ENCODE assay signal across 21 cellular contexts in the genomic region with DNA sequence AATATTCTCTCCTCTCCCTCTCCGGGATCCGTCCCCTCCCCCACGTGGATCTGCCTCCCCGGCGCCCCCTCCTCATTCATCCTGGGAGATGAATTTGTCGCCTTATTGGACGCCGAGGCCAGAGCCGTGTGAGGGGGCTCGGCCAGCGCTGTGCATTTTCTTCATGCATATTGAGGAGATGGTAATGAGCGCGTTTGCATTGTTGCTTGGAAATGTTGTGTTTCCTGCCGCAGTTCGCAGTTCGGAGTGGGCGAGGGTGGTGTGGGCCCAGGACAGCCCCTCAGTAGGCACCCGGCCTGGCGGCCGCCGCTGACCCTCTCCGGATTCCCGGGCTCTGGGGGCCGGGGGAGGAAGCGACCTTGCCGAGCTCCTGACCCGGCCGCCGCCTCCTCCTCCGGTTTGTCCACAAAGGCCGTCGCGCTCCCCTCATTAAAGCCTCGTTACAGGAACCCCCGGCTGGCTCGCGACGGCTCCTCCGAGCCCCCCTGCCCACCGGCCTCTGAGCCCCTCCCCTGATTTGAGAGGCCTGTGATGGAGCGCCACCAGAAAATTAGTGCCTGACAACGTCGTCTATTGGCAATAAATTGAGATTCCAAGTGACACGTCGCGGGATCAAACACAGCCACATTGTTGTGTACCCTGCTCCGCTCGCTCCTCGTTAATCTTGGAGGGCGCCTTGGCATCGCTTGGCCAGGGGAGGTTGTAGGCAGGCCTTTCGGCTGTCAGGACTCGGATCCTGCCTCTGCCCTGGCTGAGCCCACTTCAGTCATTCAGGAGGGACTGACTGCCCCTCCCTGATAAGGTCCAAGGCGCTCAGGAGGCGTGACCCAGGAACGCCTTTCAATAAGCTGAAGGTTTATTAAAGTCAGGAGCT. TPM values are rescaled to one million over a fixed set of nuclear protein-coding genes. Genes with fewer than 3 reads are reported as not detected.
DNase-seq lines count a peak whose midpoint lies in the region; ATAC-seq lines count a peak whose summit lies in the region.
"Had no signal": no experiment of that assay in that cellular context is flagged by ENCODE, and none has a peak within 500 bp of the region (broad histone marks: within the 10 kb centered on the region; RNA-seq: fewer than 3 reads in every experiment).

No MANE protein-coding gene starts in this region.

- peaks cover 14% of the 10 kb centered on the region for H3K4me1 ChIP-seq in HUES6 (ENCODE audit: control insufficient read depth, insufficient read depth, low read length)
- H3K4me1 ChIP-seq in iPS-15b (ENCODE audit: control insufficient read depth, insufficient read depth, low read length) = no peaks in the 10 kb centered on the region

- H3K9me3 ChIP-seq in HUES6 (ENCODE audit: control insufficient read depth, insufficient read depth, low read depth, low read length) = peaks cover 4% of the 10 kb centered on the region; the same call in 1 of the 2 replicates
- H3K9me3 ChIP-seq in iPS-15b (ENCODE audit: control insufficient read depth, insufficient read depth, low read length) = no peaks in the 10 kb centered on the region

- H3K27me3 ChIP-seq in HUES6 (ENCODE audit: control insufficient read depth, insufficient read depth, low read length) (peaks cover 76% of the 10 kb centered on the region), iPS-15b (ENCODE audit: control insufficient read depth, insufficient read depth, low read length) (peaks cover 72% of the 10 kb centered on the region)

- no peak for DNase-seq in activated T-helper 2 cell treated with anti-CD3 and anti-CD28 coated beads, Interferon-gamma antibody, Interleukin-2, Interleukin-4, amounts not matched to agents 10 μg/mL and 5 μg/mL and 100 μg/mL, durations not matched to agents 14 hours and 24 hours and 36 hours (ENCODE audit: low spot score)
- DNase-seq in posterior vena cava (ENCODE audit: low spot score) (peak; percentile 34), DMS 273 treated with DMSO at 0.1 percent for 48 hours (lab: John Stamatoyannopoulos, UW) (no peak), cortex of kidney (lab: John Stamatoyannopoulos, UW) (no peak)
- DNase-seq: activated CD4-positive, alpha-beta T cell treated with anti-CD3 and anti-CD28 coated beads, Interleukin-2, amount 10 ng/mL, durations not matched to agents 24 days and 14 days; activated effector memory CD4-positive, alpha-beta T cell treated with anti-CD3 and anti-CD28 coated beads, Interleukin-2, amount 50 U/mL, for 16 hours; amygdala; cerebellar nuclear complex; DMS79 treated with DMSO at 0.1 percent for 48 hours; head of caudate nucleus; kidney glomerular epithelial cell; mesenchymal stem cell; NCI-H2029 treated with DMSO at 0.1 percent for 48 hours; NCI-H446 treated with DMSO at 0.1 percent for 48 hours had no signal

- intact Hi-C loops in activated T-helper 2 cell treated with anti-CD3 and anti-CD28 coated beads, Interferon-gamma antibody, Interleukin-2, Interleukin-4, amounts not matched to agents 10 μg/mL and 5 μg/mL and 100 μg/mL, durations not matched to agents 14 hours and 24 hours and 36 hours (cut with micrococcal nuclease) = loop anchor here (5.0 kb wide), 1 partner anchor 1081 kb away; no protein-coding TSS in a partner anchor
- intact Hi-C loops in posterior vena cava (cut with DNase I) = no loop called here

- H3K36me3 ChIP-seq in HUES6 (ENCODE audit: control insufficient read depth, insufficient read depth, low read length) (no peaks in the 10 kb centered on the region), iPS-15b (ENCODE audit: control insufficient read depth, insufficient read depth, low read length) (no peaks in the 10 kb centered on the region)
- H3K36me3 ChIP-seq: tibial nerve had no signal

- H3K27me3 Mint-ChIP-seq in activated T-helper 2 cell treated with anti-CD3 and anti-CD28 coated beads, Interferon-gamma antibody, Interleukin-2, Interleukin-4, amounts not matched to agents 10 μg/mL and 5 μg/mL and 100 μg/mL, durations not matched to agents 14 hours and 24 hours and 36 hours (ENCODE audit: low read depth) = peaks cover 57% of the 10 kb centered on the region

- peak overlapping the region; percentile 57 for H3K4me3 ChIP-seq in HUES6 (ENCODE audit: low read depth, low read length)
- H3K4me3 ChIP-seq in iPS-15b (ENCODE audit: low read depth, low read length) = peak overlapping the region; percentile 64
- H3K4me3 ChIP-seq: tibial nerve had no signal

- ATAC-seq in GM19455 (IDR thresholded peaks at IDR 0.05; ENCODE audit: unreplicated experiment) (no peak), GM21423 (IDR thresholded peaks at IDR 0.05; ENCODE audit: unreplicated experiment) (no peak)
- ATAC-seq: natural killer cell treated with Interleukin-12 subunit alpha and Interleukin-12 subunit beta and Interleukin-15 and Interleukin-18, amount 100 ng/mL, for 72 hours; stimulated activated effector memory CD8-positive, alpha-beta T cell treated with anti-CD3 and anti-CD28 coated beads, Interleukin-12 subunit alpha, Interleukin-12 subunit beta, amount 100 ng/mL, for 72 hours had no signal

- H3K9me3 Mint-ChIP-seq in activated T-helper 2 cell treated with anti-CD3 and anti-CD28 coated beads, Interferon-gamma antibody, Interleukin-2, Interleukin-4, amounts not matched to agents 10 μg/mL and 5 μg/mL and 100 μg/mL, durations not matched to agents 14 hours and 24 hours and 36 hours = peaks cover 3% of the 10 kb centered on the region
- H3K9me3 Mint-ChIP-seq: natural killer cell treated with Interleukin-12 subunit alpha and Interleukin-12 subunit beta and Interleukin-15 and Interleukin-18, amount 100 ng/mL, for 72 hours; stimulated activated effector memory CD8-positive, alpha-beta T cell treated with anti-CD3 and anti-CD28 coated beads, Interleukin-12 subunit alpha, Interleukin-12 subunit beta, amount 100 ng/mL, for 72 hours had no signal

- H3K4me3 Mint-ChIP-seq in activated T-helper 2 cell treated with anti-CD3 and anti-CD28 coated beads, Interferon-gamma antibody, Interleukin-2, Interleukin-4, amounts not matched to agents 10 μg/mL and 5 μg/mL and 100 μg/mL, durations not matched to agents 14 hours and 24 hours and 36 hours (ENCODE audit: low read depth) = no peak overlapping the region
- H3K4me3 Mint-ChIP-seq: activated CD4-positive, alpha-beta T cell treated with anti-CD3 and anti-CD28 coated beads, Interleukin-2, amount 10 ng/mL, durations not matched to agents 24 days and 14 days; natural killer cell treated with Interleukin-12 subunit alpha and Interleukin-12 subunit beta and Interleukin-15 and Interleukin-18, amount 100 ng/mL, for 72 hours; stimulated activated effector memory CD8-positive, alpha-beta T cell treated with anti-CD3 and anti-CD28 coated beads, Interleukin-12 subunit alpha, Interleukin-12 subunit beta, amount 100 ng/mL, for 72 hours had no signal

- peaks cover 7% of the 10 kb centered on the region for H3K36me3 Mint-ChIP-seq in activated T-helper 2 cell treated with anti-CD3 and anti-CD28 coated beads, Interferon-gamma antibody, Interleukin-2, Interleukin-4, amounts not matched to agents 10 μg/mL and 5 μg/mL and 100 μg/mL, durations not matched to agents 14 hours and 24 hours and 36 hours (ENCODE audit: low read depth)

- H3K9ac ChIP-seq in HUES6 (ENCODE audit: low read length) = no peak overlapping the region
- H3K9ac ChIP-seq in iPS-15b (ENCODE audit: low read depth, low read length) = no peak overlapping the region

- no peak overlapping the region for H3K27ac ChIP-seq in HUES6 (ENCODE audit: low read depth, low read length)
- H3K27ac ChIP-seq: tibial nerve had no signal

- H3K4me1 Mint-ChIP-seq in activated T-helper 2 cell treated with anti-CD3 and anti-CD28 coated beads, Interferon-gamma antibody, Interleukin-2, Interleukin-4, amounts not matched to agents 10 μg/mL and 5 μg/mL and 100 μg/mL, durations not matched to agents 14 hours and 24 hours and 36 hours (ENCODE audit: low read depth) = peaks cover 7% of the 10 kb centered on the region

- peak overlapping the region; percentile 12 for H3K27ac Mint-ChIP-seq in activated T-helper 2 cell treated with anti-CD3 and anti-CD28 coated beads, Interferon-gamma antibody, Interleukin-2, Interleukin-4, amounts not matched to agents 10 μg/mL and 5 μg/mL and 100 μg/mL, durations not matched to agents 14 hours and 24 hours and 36 hours
- H3K27ac Mint-ChIP-seq: natural killer cell treated with Interleukin-12 subunit alpha and Interleukin-12 subunit beta and Interleukin-15 and Interleukin-18, amount 100 ng/mL, for 72 hours; stimulated activated effector memory CD8-positive, alpha-beta T cell treated with anti-CD3 and anti-CD28 coated beads, Interleukin-12 subunit alpha, Interleukin-12 subunit beta, amount 100 ng/mL, for 72 hours had no signal

RNA-seq across cellular contexts. Expression of gene IRX3, which starts 4.8 kb away (rescaled TPM):
- 0.74 and 0.96 TPM in 2 replicates for total RNA-seq in activated T-helper 2 cell treated with anti-CD3 and anti-CD28 coated beads, Interferon-gamma antibody, Interleukin-2, Interleukin-4, amounts not matched to agents 10 μg/mL and 5 μg/mL and 100 μg/mL, durations not matched to agents 14 hours and 24 hours and 36 hours
- total RNA-seq in posterior vena cava = 1 to 10 TPM; 2.7 to 4.4 TPM
- total RNA-seq: natural killer cell treated with Interleukin-12 subunit alpha and Interleukin-12 subunit beta and Interleukin-15 and Interleukin-18, amount 100 ng/mL, for 72 hours had no signal
